In the genomic region with DNA sequence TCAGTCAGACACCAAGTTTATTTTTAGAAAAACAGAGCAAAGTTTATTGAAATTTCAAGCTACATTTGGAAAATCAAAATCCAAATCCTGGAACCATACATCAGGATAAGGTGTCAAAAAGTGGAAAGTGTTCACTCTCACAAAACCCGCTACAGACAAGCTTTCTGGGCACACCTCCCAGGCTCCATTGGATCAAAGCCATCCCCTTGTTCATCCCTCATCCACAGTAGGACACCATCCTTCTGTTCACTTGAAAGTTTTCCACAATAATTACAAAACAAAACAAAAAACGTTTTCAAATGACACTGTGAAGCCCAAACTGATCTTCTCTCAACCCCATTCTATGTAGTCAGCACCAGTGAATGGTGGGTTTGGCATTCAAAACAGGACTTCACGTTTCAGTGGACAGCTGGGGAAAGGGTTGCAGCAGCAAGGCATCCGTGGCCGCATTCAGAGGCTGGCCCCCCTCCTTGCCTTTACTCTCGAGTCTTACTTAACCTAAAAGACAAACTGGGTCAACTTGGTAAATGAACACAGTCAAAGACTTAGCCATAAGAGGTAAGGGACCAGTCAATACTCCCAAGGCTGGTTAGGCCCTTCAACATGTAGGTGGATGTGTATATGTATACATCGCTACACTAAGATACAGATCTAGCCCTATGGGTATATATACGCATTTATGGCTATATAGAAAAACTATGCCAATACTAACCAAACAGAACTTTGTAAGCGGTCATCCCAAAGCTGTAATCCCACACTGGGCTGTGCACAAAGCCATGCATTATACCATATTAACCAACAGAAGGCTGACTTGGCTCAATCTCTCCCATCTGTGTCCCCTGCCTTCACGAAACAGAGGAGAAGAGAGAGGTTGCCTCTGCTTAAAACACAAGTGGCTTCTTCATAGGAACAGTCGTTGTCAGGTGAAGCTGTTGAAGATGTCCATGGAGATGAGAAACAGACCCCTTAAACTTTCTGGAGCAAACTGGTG, we compare ENCODE assay signal across 8 cellular contexts.
A peak's percentile ranks its signal among the peaks of the same experiment; 100 is the strongest.
DNase-seq lines count a peak whose midpoint lies in the region; ATAC-seq, FAIRE-seq and TF ChIP-seq lines count a peak whose summit lies in the region.
"Had no signal": no experiment of that assay in that cellular context is flagged by ENCODE, and none has a peak within 500 bp of the region (broad histone marks: within the 10 kb centered on the region; RNA-seq: fewer than 3 reads in every experiment).

No MANE protein-coding gene starts in this region.

- H3K9me3 Mint-ChIP-seq in IgD-negative memory B cell (peaks cover 0 to 3% (median 0%) of the 10 kb centered on the region in 3 donors), glutamatergic neuron (ENCODE audit: unreplicated experiment) (peaks cover 7% of the 10 kb centered on the region)
- no peaks in the 10 kb centered on the region for H3K9me3 Mint-ChIP-seq in activated naive CD8-positive, alpha-beta T cell treated with anti-CD3 and anti-CD28 coated beads for 36 hours
- H3K9me3 Mint-ChIP-seq in stimulated activated effector memory CD8-positive, alpha-beta T cell treated with anti-CD3 and anti-CD28 coated beads, Interleukin-12 subunit alpha, Interleukin-12 subunit beta, amount 100 ng/mL, for 72 hours, result no peaks in the 10 kb centered on the region

- H3K9ac ChIP-seq in keratinocyte (ENCODE audit: control insufficient read depth, extremely low read depth, insufficient read depth, low read length), result no peak overlapping the region

- peaks cover 53% of the 10 kb centered on the region for H3K4me1 ChIP-seq in keratinocyte (ENCODE audit: control insufficient read depth, extremely low read depth, insufficient read depth, low read length)

- no peak overlapping the region for H3K4me3 ChIP-seq in keratinocyte (ENCODE audit: control insufficient read depth in 2 of 3, extremely low read depth in 1 of 3, insufficient read depth in 2 of 3, low read depth in 1 of 3, low read length in 3 of 3)

- no peaks in the 10 kb centered on the region for H3K79me2 ChIP-seq in keratinocyte (ENCODE audit: control insufficient read depth, insufficient read depth, low read length)

- peaks cover 43 to 62% (median 46%) of the 10 kb centered on the region in 3 donors for H3K4me1 Mint-ChIP-seq in IgD-negative memory B cell
- peaks cover 60% of the 10 kb centered on the region for H3K4me1 Mint-ChIP-seq in activated naive CD8-positive, alpha-beta T cell treated with anti-CD3 and anti-CD28 coated beads for 36 hours
- peaks cover 77% of the 10 kb centered on the region for H3K4me1 Mint-ChIP-seq in stimulated activated effector memory CD8-positive, alpha-beta T cell treated with anti-CD3 and anti-CD28 coated beads, Interleukin-12 subunit alpha, Interleukin-12 subunit beta, amount 100 ng/mL, for 72 hours
- peaks cover 9% of the 10 kb centered on the region for H3K4me1 Mint-ChIP-seq in glutamatergic neuron (ENCODE audit: low read depth, unreplicated experiment)

- dilution Hi-C loops in keratinocyte (cut with MboI; ENCODE audit: extremely low pct_ligation_motif_present, low sequenced_read_pairs), result no loop called here

- H3K36me3 Mint-ChIP-seq in IgD-negative memory B cell (peaks cover 7% of the 10 kb centered on the region), glutamatergic neuron (ENCODE audit: unreplicated experiment) (no peaks in the 10 kb centered on the region)
- H3K36me3 Mint-ChIP-seq in activated naive CD8-positive, alpha-beta T cell treated with anti-CD3 and anti-CD28 coated beads for 36 hours, result peaks cover 14% of the 10 kb centered on the region
- H3K36me3 Mint-ChIP-seq in stimulated activated effector memory CD8-positive, alpha-beta T cell treated with anti-CD3 and anti-CD28 coated beads, Interleukin-12 subunit alpha, Interleukin-12 subunit beta, amount 100 ng/mL, for 72 hours, result peaks cover 59% of the 10 kb centered on the region

- H3K27ac Mint-ChIP-seq in IgD-negative memory B cell (peak overlapping the region; percentile 98 to 99 (median 98)), glutamatergic neuron (ENCODE audit: unreplicated experiment) (no peak overlapping the region)
- H3K27ac Mint-ChIP-seq in activated naive CD8-positive, alpha-beta T cell treated with anti-CD3 and anti-CD28 coated beads for 36 hours, result peak overlapping the region; percentile 80
- H3K27ac Mint-ChIP-seq in stimulated activated effector memory CD8-positive, alpha-beta T cell treated with anti-CD3 and anti-CD28 coated beads, Interleukin-12 subunit alpha, Interleukin-12 subunit beta, amount 100 ng/mL, for 72 hours, result peak overlapping the region; percentile 98

- peak overlapping the region; percentile 91 to 96 (median 92) for H3K4me3 Mint-ChIP-seq in IgD-negative memory B cell
- H3K4me3 Mint-ChIP-seq in activated naive CD8-positive, alpha-beta T cell treated with anti-CD3 and anti-CD28 coated beads for 36 hours, result peak overlapping the region; percentile 14
- H3K4me3 Mint-ChIP-seq in stimulated activated effector memory CD8-positive, alpha-beta T cell treated with anti-CD3 and anti-CD28 coated beads, Interleukin-12 subunit alpha, Interleukin-12 subunit beta, amount 100 ng/mL, for 72 hours, result peak overlapping the region; percentile 85
- no peak overlapping the region for H3K4me3 Mint-ChIP-seq in glutamatergic neuron (ENCODE audit: unreplicated experiment)

- no peak for ATAC-seq in stimulated activated effector memory CD8-positive, alpha-beta T cell treated with anti-CD3 and anti-CD28 coated beads, Interleukin-12 subunit alpha, Interleukin-12 subunit beta, amount 100 ng/mL, for 72 hours

- DNase-seq in activated naive CD8-positive, alpha-beta T cell treated with anti-CD3 and anti-CD28 coated beads for 36 hours, result no peak
- DNase-seq in keratinocyte (ENCODE audit: low read depth, low spot score), result no peak
- no peak for DNase-seq in stimulated activated effector memory CD8-positive, alpha-beta T cell treated with anti-CD3 and anti-CD28 coated beads, Interleukin-12 subunit alpha, Interleukin-12 subunit beta, amount 100 ng/mL, for 72 hours (ENCODE audit: low spot score in 2 of 2)
- DNase-seq in activated CD4-positive, CD25-positive, alpha-beta regulatory T cell treated with anti-CD3 and anti-CD28 coated beads, Interleukin-2, amount 50 U/mL, for 72 hours, result no peak
- DNase-seq in glutamatergic neuron, result no peak
- DNase-seq in HT-29 (ENCODE audit: low spot score), result no peak

- TF ChIP-seq CTCF in keratinocyte (optimal IDR thresholded peaks at IDR 0.05 in 1 of 3, IDR thresholded peaks at IDR 0.05 in 1 of 3, conservative IDR thresholded peaks at IDR 0.05 in 1 of 3; ENCODE audit: extremely low read depth in 1 of 3, insufficient read depth in 2 of 3, low read length in 3 of 3) (no peak), glutamatergic neuron (IDR thresholded peaks at IDR 0.05; ENCODE audit: partially characterized antibody, unreplicated experiment) (no peak)

- H3K9me1 ChIP-seq in keratinocyte (ENCODE audit: control insufficient read depth, extremely low read depth, insufficient read depth, low read length), result no peaks in the 10 kb centered on the region

- H3K4me2 ChIP-seq in keratinocyte (ENCODE audit: control insufficient read depth, extremely low read depth, insufficient read depth, low read depth, low read length), result peak overlapping the region; percentile 13

- H3K27ac ChIP-seq in keratinocyte (ENCODE audit: control insufficient read depth, insufficient read depth, low read length), result peak overlapping the region; percentile 19

- no peaks in the 10 kb centered on the region for H4K20me1 ChIP-seq in keratinocyte (ENCODE audit: control insufficient read depth, extremely low read depth, insufficient read depth, low read length)

- no peak for FAIRE-seq in keratinocyte (lab: Jason Lieb, UNC)
- FAIRE-seq: frontal cortex had no signal

- H2AFZ ChIP-seq in keratinocyte (ENCODE audit: control insufficient read depth, low read length), result no peak overlapping the region

- H3K36me3 ChIP-seq in keratinocyte (ENCODE audit: control insufficient read depth in 2 of 2, extremely low read depth in 1 of 2, insufficient read depth in 2 of 2, low read length in 2 of 2), result peaks cover 0 to 16% of the 10 kb centered on the region in 2 experiments

- H3K27me3 Mint-ChIP-seq in IgD-negative memory B cell (peaks cover 16% of the 10 kb centered on the region), glutamatergic neuron (ENCODE audit: unreplicated experiment) (peaks cover 2% of the 10 kb centered on the region)
- H3K27me3 Mint-ChIP-seq in activated naive CD8-positive, alpha-beta T cell treated with anti-CD3 and anti-CD28 coated beads for 36 hours, result no peaks in the 10 kb centered on the region

- H3K9me3 ChIP-seq in keratinocyte (ENCODE audit: control insufficient read depth, low read depth, low read length), result no peaks in the 10 kb centered on the region

- H3K27me3 ChIP-seq in keratinocyte (ENCODE audit: control insufficient read depth, extremely low read depth, insufficient read depth, low read length), result no peaks in the 10 kb centered on the region
